24 cellular contexts compared by ENCODE assay signal in genomic region chr10:8456386-8456785, GRCh38.
"Had no signal": no experiment of that assay in that cellular context is flagged by ENCODE, and none has a peak within 500 bp of the region (broad histone marks: within the 10 kb centered on the region; RNA-seq: fewer than 3 reads in every experiment).

No MANE protein-coding gene starts in this region.

- H3K36me3 ChIP-seq: neural progenitor cell, ovary, right lobe of liver, sigmoid colon, stomach, thoracic aorta, thyroid gland, tibial nerve, upper lobe of left lung, vagina had no signal

- H3K27ac ChIP-seq: neural progenitor cell, ovary, parathyroid adenoma, psoas muscle, right lobe of liver, sigmoid colon, stomach, thoracic aorta, thyroid gland, tibial nerve, upper lobe of left lung, vagina had no signal

- H3K9me3 ChIP-seq: ovary, right lobe of liver, thoracic aorta, thyroid gland, vagina had no signal

- H3K79me2 ChIP-seq: parathyroid adenoma had no signal

- H2AFZ ChIP-seq: neural progenitor cell, parathyroid adenoma had no signal

- H3K4me1 ChIP-seq: neural progenitor cell, parathyroid adenoma, psoas muscle, right lobe of liver, sigmoid colon, stomach, thyroid gland, upper lobe of left lung, vagina had no signal

- H3K27me3 ChIP-seq: neural progenitor cell, ovary, right lobe of liver, sigmoid colon, stomach, thyroid gland, tibial nerve, upper lobe of left lung, vagina had no signal

- H3K4me3 ChIP-seq: neural progenitor cell, ovary, psoas muscle, right lobe of liver, sigmoid colon, stomach, thoracic aorta, thyroid gland, tibial nerve, upper lobe of left lung, vagina had no signal

- H3K4me2 ChIP-seq: neural progenitor cell had no signal

- DNase-seq: natural killer cell; occipital lobe; ovary; posterior cingulate gyrus; psoas muscle; right cardiac atrium; right lobe of liver; sigmoid colon; small intestine; stimulated activated CD4-positive, alpha-beta T cell treated with anti-CD3 and anti-CD28 coated beads, Interleukin-15, amount 100 ng/mL, for 24 hours; stimulated activated CD4-positive, alpha-beta T cell treated with anti-CD3 and anti-CD28 coated beads, Interleukin-2, amount 100 ng/mL, for 24 hours; stimulated activated CD4-positive, alpha-beta T cell treated with anti-CD3 and anti-CD28 coated beads, Interleukin-2, amount 100 ng/mL, for 48 hours; stimulated activated CD4-positive, alpha-beta T cell treated with anti-CD3 and anti-CD28 coated beads, Interleukin-4, amount 100 ng/mL, for 24 hours; stimulated activated naive B cell treated with anti-CD40 and anti-IgM and Interleukin-4, amounts not matched to agents 10 μg/mL and 1 μg/mL and 100 μg/mL, for 72 hours; stimulated activated naive CD4-positive, alpha-beta T cell treated with Interleukin-2 at 50 U/mL for 16 hours; stomach; thyroid gland; trophoblast cell; upper lobe of left lung had no signal

- H3K9ac ChIP-seq: neural progenitor cell, parathyroid adenoma had no signal
